In genomic region chr20:13222319-13222716, GRCh38 we compare ENCODE assay signal across 10 cellular contexts. TPM values are rescaled to one million over a fixed set of nuclear protein-coding genes. Genes with fewer than 3 reads are reported as not detected.
DNase-seq lines count a peak whose midpoint lies in the region; TF ChIP-seq lines count a peak whose summit lies in the region.
"Had no signal": no experiment of that assay in that cellular context is flagged by ENCODE, and none has a peak within 500 bp of the region (broad histone marks: within the 10 kb centered on the region; RNA-seq: fewer than 3 reads in every experiment).

No MANE protein-coding gene starts in this region.

- WGBS in lower leg skin, 2 donors = 34% methylated on average over 8 of the region's 8 CpGs
- 36% methylated on average over 8 of the region's 8 CpGs for WGBS in suprapubic skin

- TF ChIP-seq EP300 in suprapubic skin (IDR thresholded peaks at IDR 0.05) = no peak

- H3K4me3 Mint-ChIP-seq in activated T-cell treated with anti-CD3 and anti-CD28 coated beads, Interleukin-2, amount 50 U/mL, for 24 hours = peak overlapping the region; percentile 77

- H3K27me3 ChIP-seq in adipocyte (replicated peaks; ENCODE audit: control insufficient read depth, insufficient read depth, low read length) (no peaks in the 10 kb centered on the region), suprapubic skin (peaks cover 24% of the 10 kb centered on the region), HAP-1 (ENCODE audit: low read depth) (peaks cover 42% of the 10 kb centered on the region)

- peak overlapping the region; percentile 85 for H3K4me3 ChIP-seq in adipocyte (ENCODE audit: low read length)
- peak overlapping the region; percentile 58 for H3K4me3 ChIP-seq in lower leg skin (ENCODE audit: low read depth, poor library complexity, severe bottlenecking)
- H3K4me3 ChIP-seq in suprapubic skin = peak overlapping the region; percentile 81
- H3K4me3 ChIP-seq in HAP-1 = no peak overlapping the region

- intact Hi-C loops in lower leg skin (cut with DNase I; ENCODE audit: low total_unique reads) = no loop called here

- TF ChIP-seq POLR2A in lower leg skin (IDR thresholded peaks at IDR 0.05) = no peak
- TF ChIP-seq POLR2A in suprapubic skin (IDR thresholded peaks at IDR 0.05) = no peak

- H3K9me3 ChIP-seq in adipocyte (ENCODE audit: control insufficient read depth, low read length) = no peaks in the 10 kb centered on the region
- H3K9me3 ChIP-seq in suprapubic skin = no peaks in the 10 kb centered on the region
- no peaks in the 10 kb centered on the region for H3K9me3 ChIP-seq in HAP-1

- H3K36me3 ChIP-seq in adipocyte (ENCODE audit: control insufficient read depth, insufficient read depth, low read length, severe bottlenecking) (no peaks in the 10 kb centered on the region), suprapubic skin (no peaks in the 10 kb centered on the region), HAP-1 (replicated peaks) (no peaks in the 10 kb centered on the region)

- no peak overlapping the region for H3K27ac Mint-ChIP-seq in activated T-cell treated with anti-CD3 and anti-CD28 coated beads, Interleukin-2, amount 50 U/mL, for 24 hours

- H3K36me3 Mint-ChIP-seq in activated T-cell treated with anti-CD3 and anti-CD28 coated beads, Interleukin-2, amount 50 U/mL, for 24 hours (ENCODE audit: low read depth) = peaks cover 5% of the 10 kb centered on the region

- H3K27ac ChIP-seq in suprapubic skin = no peak overlapping the region
- H3K27ac ChIP-seq: SK-N-MC had no signal

- H3K9ac ChIP-seq in adipocyte (ENCODE audit: low read length) = peak overlapping the region; percentile 66

- peaks cover 4% of the 10 kb centered on the region for H3K9me3 Mint-ChIP-seq in activated T-cell treated with anti-CD3 and anti-CD28 coated beads, Interleukin-2, amount 50 U/mL, for 24 hours

- in situ Hi-C loops in HAP-1 (cut with MboI; ENCODE audit: low sequenced_read_pairs) = no loop called here

- DNase-seq in activated T-cell treated with anti-CD3 and anti-CD28 coated beads, Interleukin-2, amount 50 U/mL, for 24 hours = no peak
- DNase-seq in activated T-cell treated with anti-CD3 and anti-CD28 coated beads, Interleukin-2, amount 50 U/mL, for 1 hour = no peak
- no peak for DNase-seq in adipocyte (ENCODE audit: low read depth)
- DNase-seq in lower leg skin (ENCODE audit: low spot score in 2 of 2) = no peak
- no peak for DNase-seq in suprapubic skin (ENCODE audit: low spot score in 2 of 2)
- DNase-seq in GDM1 (lab: John Stamatoyannopoulos, UW) = no peak
- no peak for DNase-seq in HAP-1 (ENCODE audit: low spot score in 2 of 2)
- no peak for DNase-seq in nucleus accumbens (lab: John Stamatoyannopoulos, UW)
- DNase-seq: activated gamma-delta T cell had no signal

- H3K4me1 Mint-ChIP-seq in activated T-cell treated with anti-CD3 and anti-CD28 coated beads, Interleukin-2, amount 50 U/mL, for 24 hours (ENCODE audit: low read depth) = peaks cover 23% of the 10 kb centered on the region

- peaks cover 55% of the 10 kb centered on the region for H3K27me3 Mint-ChIP-seq in activated T-cell treated with anti-CD3 and anti-CD28 coated beads, Interleukin-2, amount 50 U/mL, for 24 hours

- peaks cover 17% of the 10 kb centered on the region for H3K4me1 ChIP-seq in adipocyte (ENCODE audit: control insufficient read depth, insufficient read depth, low read length)
- peaks cover 28% of the 10 kb centered on the region for H3K4me1 ChIP-seq in suprapubic skin
- H3K4me1 ChIP-seq in HAP-1 = 0 out of 2 replicates have a peak, but pooled peaks cover 5% of the 10 kb centered on the region

- TF ChIP-seq CTCF in lower leg skin (IDR thresholded peaks at IDR 0.05) (no peak), suprapubic skin (IDR thresholded peaks at IDR 0.05) (no peak)

RNA-seq across cellular contexts. Expression of gene ISM1, which starts 1.2 kb away (rescaled TPM):
- total RNA-seq in lower leg skin = 10 to 100 TPM; 12.4 to 27.6 (median 24.1) TPM
- total RNA-seq in suprapubic skin = 10 to 100 TPM in 3 of 4 donors, 1 to 10 TPM in 1; 9.0 to 21.8 (median 12.9) TPM
